Comparison of ENCODE assay signal across 20 cellular contexts in the genomic region with DNA sequence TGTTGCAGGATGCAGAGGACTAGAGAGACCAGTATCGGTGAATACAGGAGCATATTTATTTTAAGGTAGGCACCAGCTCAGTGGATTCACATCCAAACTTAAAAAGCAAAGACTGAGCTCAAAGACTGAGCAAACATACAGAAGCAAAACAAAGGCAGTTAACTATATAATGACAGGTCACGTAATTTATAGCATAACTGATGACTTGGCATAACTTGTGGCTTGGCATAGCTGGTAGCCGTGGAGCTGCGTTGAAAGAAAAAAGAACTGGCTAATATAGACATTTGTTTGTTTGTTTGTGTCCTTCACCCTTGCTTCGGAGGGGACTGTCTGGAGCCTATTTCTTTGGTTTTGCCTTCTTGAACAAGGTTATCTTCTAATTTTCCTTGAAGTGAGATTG.
"Had no signal": no experiment of that assay in that cellular context is flagged by ENCODE, and none has a peak within 500 bp of the region (broad histone marks: within the 10 kb centered on the region; RNA-seq: fewer than 3 reads in every experiment).

No MANE protein-coding gene starts in this region.

- H3K27me3 ChIP-seq: esophagus squamous epithelium, hepatocyte, pancreas, suprapubic skin, thyroid gland had no signal

- ATAC-seq: effector memory CD8-positive, alpha-beta T cell; left colon; left ventricle myocardium superior; pancreas; right cardiac atrium; stimulated activated effector memory CD8-positive, alpha-beta T cell treated with anti-CD3 and anti-CD28 coated beads, Interleukin-12 subunit alpha, Interleukin-12 subunit beta, amount 100 ng/mL, for 72 hours; stimulated activated naive CD8-positive, alpha-beta T cell treated with anti-CD3 and anti-CD28 coated beads, Interleukin-15, Interleukin-2, amounts not matched to agents 100 U/mL and 50 U/mL, for 24 hours had no signal

- H3K9me3 ChIP-seq: pancreas, thyroid gland had no signal

- H3K4me3 ChIP-seq: esophagus squamous epithelium, hepatocyte, lung, pancreas, suprapubic skin, thyroid gland had no signal

- H3K27ac ChIP-seq: epithelial cell of prostate, esophagus squamous epithelium, hepatocyte, pancreas, suprapubic skin, thyroid gland had no signal

- H2AFZ ChIP-seq: hepatocyte had no signal

- H3K4me2 ChIP-seq: hepatocyte had no signal

- H3K4me1 ChIP-seq: esophagus squamous epithelium, suprapubic skin, thyroid gland had no signal

- H3K79me2 ChIP-seq: hepatocyte had no signal

- DNase-seq: effector memory CD8-positive, alpha-beta T cell; esophagus squamous epithelium; foreskin fibroblast; left colon; left ventricle myocardium superior; mesendoderm; naive B cell; occipital lobe; pancreas; right cardiac atrium; stimulated activated CD4-positive, alpha-beta T cell treated with anti-CD3 and anti-CD28 coated beads, Interleukin-4, amount 100 ng/mL, for 1 hour; stimulated activated CD8-positive, alpha-beta memory T cell treated with anti-CD3 and anti-CD28 coated beads, Interleukin-4, amount 100 ng/mL, for 48 hours; stimulated activated naive CD8-positive, alpha-beta T cell treated with anti-CD3 and anti-CD28 coated beads, Interleukin-15, Interleukin-2, amounts not matched to agents 100 U/mL and 50 U/mL, for 24 hours; thyroid gland had no signal

- FAIRE-seq: urothelium cell line had no signal

- H3K36me3 ChIP-seq: esophagus squamous epithelium, pancreas, suprapubic skin, thyroid gland had no signal
